ENCODE assay signal across 29 cellular contexts in genomic region chr7:4438723-4439245, GRCh38.
DNase-seq lines count a peak whose midpoint lies in the region; ATAC-seq, FAIRE-seq and TF ChIP-seq lines count a peak whose summit lies in the region.
"Had no signal": no experiment of that assay in that cellular context is flagged by ENCODE, and none has a peak within 500 bp of the region (broad histone marks: within the 10 kb centered on the region; RNA-seq: fewer than 3 reads in every experiment).

No MANE protein-coding gene starts in this region.

- intact Hi-C loops in Caco-2 (cut with micrococcal nuclease; ENCODE audit: unreplicated experiment), result no loop called here

- FAIRE-seq in colon (lab: Jason Lieb, UNC), result peak; percentile 28
- FAIRE-seq: A204.1, D721Med, GM12878, GM12892, GM18507 had no signal

- H3K27me3 ChIP-seq in Caco-2 (replicated peaks; ENCODE audit: control insufficient read depth, insufficient read depth, low read length) (no peaks in the 10 kb centered on the region), parathyroid adenoma (ENCODE audit: control insufficient read depth, insufficient read depth, low read length) (no peaks in the 10 kb centered on the region)
- H3K27me3 ChIP-seq: BE2C, BLaER1 had no signal

- ATAC-seq in HG02571 (IDR thresholded peaks at IDR 0.05; ENCODE audit: unreplicated experiment), result no peak
- ATAC-seq: GM12878 had no signal

- H3K4me1 ChIP-seq in Caco-2, result peaks cover 43% of the 10 kb centered on the region
- H3K4me1 ChIP-seq in parathyroid adenoma, result no peaks in the 10 kb centered on the region
- H3K4me1 ChIP-seq: BE2C, BLaER1 had no signal

- no peak for TF ChIP-seq CTCF in Caco-2 (IDR thresholded peaks at IDR 0.05; ENCODE audit: insufficient read depth in 1 of 2, low read depth in 1 of 2, low read length in 1 of 2, severe bottlenecking in 1 of 2, unreplicated experiment in 1 of 2)
- TF ChIP-seq CTCF in parathyroid adenoma (IDR thresholded peaks at IDR 0.05), result no peak
- no peak for TF ChIP-seq CTCF in HFFc6 (IDR thresholded peaks at IDR 0.05)

- H3K4me3 Mint-ChIP-seq in Caco-2 (ENCODE audit: unreplicated experiment), result no peak overlapping the region
- H3K4me3 Mint-ChIP-seq in HFFc6, result no peak overlapping the region
- H3K4me3 Mint-ChIP-seq: CD14-positive monocyte; CD4-positive, alpha-beta memory T cell; CD4-positive, CD25-positive, alpha-beta regulatory T cell; CD8-positive, alpha-beta memory T cell had no signal

- H3K27ac ChIP-seq in parathyroid adenoma, result peak overlapping the region; percentile 21
- H3K27ac ChIP-seq: BLaER1 had no signal

- H3K4me3 ChIP-seq in Caco-2 (ENCODE audit: low read depth, low read length) (no peak overlapping the region), parathyroid adenoma (ENCODE audit: low read depth, low read length) (no peak overlapping the region)
- H3K4me3 ChIP-seq: BLaER1, GM12878 had no signal

- no peak overlapping the region for H3K4me2 ChIP-seq in parathyroid adenoma (ENCODE audit: low read length)
- H3K4me2 ChIP-seq: BLaER1 had no signal

- no TSS peak for BruUV-seq in Caco-2 (replicated peaks; lab: Mats Ljungman, UMichigan)

- no peak for DNase-seq in Caco-2
- DNase-seq in HEK293T (ENCODE audit: extremely low spot score), result no peak
- DNase-seq in NCI-H345 treated with DMSO at 0.1 percent for 48 hours (lab: John Stamatoyannopoulos, UW; ENCODE audit: unreplicated experiment), result no peak
- no peak for DNase-seq in HFFc6
- no peak for DNase-seq in DMS153 treated with DMSO at 0.1 percent for 48 hours (lab: John Stamatoyannopoulos, UW; ENCODE audit: unreplicated experiment)
- DNase-seq: 8988T; ACHN; BE2C; C1 segment of cervical spinal cord; Calu3; CD4-positive, alpha-beta memory T cell; CD4-positive, CD25-positive, alpha-beta regulatory T cell; CD8-positive, alpha-beta memory T cell; COR-L47; DMS53; DMS79; DND-41; EL; GDM1 had no signal

- H3K27me3 Mint-ChIP-seq in Caco-2 (ENCODE audit: insufficient read depth, unreplicated experiment) (no peaks in the 10 kb centered on the region), HFFc6 (ENCODE audit: insufficient read depth) (no peaks in the 10 kb centered on the region; the same call in 1 of the 2 replicates)

- peaks cover 16% of the 10 kb centered on the region for H3K9me3 Mint-ChIP-seq in Caco-2 (ENCODE audit: unreplicated experiment)
- peaks cover 47% of the 10 kb centered on the region for H3K9me3 Mint-ChIP-seq in HFFc6
- H3K9me3 Mint-ChIP-seq: CD4-positive, alpha-beta memory T cell had no signal

- H3K79me2 ChIP-seq in parathyroid adenoma, result no peaks in the 10 kb centered on the region

- H2AFZ ChIP-seq in parathyroid adenoma, result no peak overlapping the region

- H3K27ac Mint-ChIP-seq in Caco-2 (ENCODE audit: unreplicated experiment) (peak overlapping the region; percentile 50), HFFc6 (no peak overlapping the region)
- H3K27ac Mint-ChIP-seq: CD14-positive monocyte; CD4-positive, alpha-beta memory T cell; CD4-positive, CD25-positive, alpha-beta regulatory T cell had no signal

- POLR2A ChIA-PET in Caco-2 (lab: Charles Lee) (no interaction called here), HEK293T (lab: Yijun Ruan, JAX) (no interaction called here)

- H3K36me3 ChIP-seq in Caco-2 (ENCODE audit: control insufficient read depth, insufficient read depth, low read length) (no peaks in the 10 kb centered on the region), parathyroid adenoma (ENCODE audit: control insufficient read depth, insufficient read depth, low read length) (no peaks in the 10 kb centered on the region)
- H3K36me3 ChIP-seq: BE2C, BLaER1 had no signal

- H3K36me3 Mint-ChIP-seq in Caco-2 (ENCODE audit: insufficient read depth, unreplicated experiment) (peaks cover 24% of the 10 kb centered on the region), HFFc6 (ENCODE audit: low read depth) (no peaks in the 10 kb centered on the region)
- H3K36me3 Mint-ChIP-seq: CD14-positive monocyte; CD4-positive, alpha-beta memory T cell; CD4-positive, CD25-positive, alpha-beta regulatory T cell; CD8-positive, alpha-beta memory T cell had no signal

- H3K4me1 Mint-ChIP-seq in Caco-2 (ENCODE audit: low read depth, unreplicated experiment), result peaks cover 41% of the 10 kb centered on the region
- no peaks in the 10 kb centered on the region for H3K4me1 Mint-ChIP-seq in HFFc6 (ENCODE audit: low read depth)
- H3K4me1 Mint-ChIP-seq: CD14-positive monocyte; CD4-positive, alpha-beta memory T cell; CD4-positive, CD25-positive, alpha-beta regulatory T cell; CD8-positive, alpha-beta memory T cell had no signal

- H3K9me3 ChIP-seq in Caco-2 (peaks cover 14% of the 10 kb centered on the region), parathyroid adenoma (ENCODE audit: control insufficient read depth, low read length) (no peaks in the 10 kb centered on the region)
- H3K9me3 ChIP-seq: BE2C, BLaER1 had no signal

- CTCF ChIA-PET in Caco-2 (lab: Charles Lee), result no interaction called here
- CTCF ChIA-PET in HEK293T (lab: Yijun Ruan, JAX), result no interaction called here

- H3K9ac ChIP-seq in parathyroid adenoma, result no peak overlapping the region
- H3K9ac ChIP-seq: BLaER1 had no signal

TF ChIP-seq in HEK293T, 16 proteins besides CTCF, POLR2A, EP300 and RAD21:
- TF ChIP-seq PKNOX1 (IDR thresholded peaks at IDR 0.05), result 0 out of 2 replicates have a peak, but pooled peaks have one; percentile 13
- no peak for TF ChIP-seq SP1 (IDR thresholded peaks at IDR 0.05)
- TF ChIP-seq NFRKB (IDR thresholded peaks at IDR 0.05), result no peak
- no peak for TF ChIP-seq CTBP1 (IDR thresholded peaks at IDR 0.05; ENCODE audit: borderline replicate concordance)
- no peak for TF ChIP-seq LEF1 (IDR thresholded peaks at IDR 0.05; ENCODE audit: borderline replicate concordance)
- no peak for TF ChIP-seq ZNF384 (IDR thresholded peaks at IDR 0.05)
- no peak for TF ChIP-seq FOXM1 (IDR thresholded peaks at IDR 0.05; ENCODE audit: borderline replicate concordance)
- no peak for TF ChIP-seq BHLHE40 (IDR thresholded peaks at IDR 0.05; ENCODE audit: borderline replicate concordance)
- TF ChIP-seq TARDBP (IDR thresholded peaks at IDR 0.05), result no peak
